22 cellular contexts compared by ENCODE assay signal in genomic region chr5:122842016-122842580, GRCh38. TPM values are rescaled to one million over a fixed set of nuclear protein-coding genes. Genes with fewer than 3 reads are reported as not detected.
DNase-seq lines count a peak whose midpoint lies in the region; ATAC-seq, FAIRE-seq and TF ChIP-seq lines count a peak whose summit lies in the region.
"Had no signal": no experiment of that assay in that cellular context is flagged by ENCODE, and none has a peak within 500 bp of the region (broad histone marks: within the 10 kb centered on the region; RNA-seq: fewer than 3 reads in every experiment).

No MANE protein-coding gene starts in this region.

- BruUV-seq in K562 (replicated peaks; lab: Mats Ljungman, UMichigan) = no TSS peak

- TF ChIP-seq EP300 in A549 (IDR thresholded peaks at IDR 0.05) (no peak), K562 (IDR thresholded peaks at IDR 0.05; ENCODE audit: low read length) (no peak)

- no peaks in the 10 kb centered on the region for H3K9me1 ChIP-seq in K562 (ENCODE audit: control insufficient read depth, insufficient read depth, low read length)

- DNase-seq in A549 (ENCODE audit: low read depth in 1 of 2, low spot score in 1 of 2) = no peak
- no peak for DNase-seq in K562 (ENCODE audit: extremely low read depth in 1 of 4, low spot score in 3 of 4)
- DNase-seq in trophoblast cell = peak; percentile 77 to 91
- DNase-seq in NCI-H345 treated with DMSO at 0.1 percent for 48 hours (lab: John Stamatoyannopoulos, UW; ENCODE audit: unreplicated experiment) = no peak
- DNase-seq in HAP-1 (ENCODE audit: low spot score in 2 of 2) = no peak
- DNase-seq in germinal center (ENCODE audit: low spot score) = no peak
- DNase-seq in sciatic nerve (ENCODE audit: low spot score) = no peak
- DNase-seq: 8988T; AML-193; Caco-2; Calu3; CD4-positive, alpha-beta T cell; CD8-positive, alpha-beta T cell; DMS79 treated with DMSO at 0.1 percent for 48 hours; GF-D8 had no signal

- H2BK12ac ChIP-seq in trophoblast cell (ENCODE audit: low read length) = no peak overlapping the region

- H4K20me1 ChIP-seq in K562 (replicated peaks; ENCODE audit: control insufficient read depth, insufficient read depth, low read length) = no peaks in the 10 kb centered on the region
- H4K20me1 ChIP-seq: BLaER1 treated with 17β-estradiol and CSF1 and Interleukin-3, amounts not matched to agents 10 nM and 100 nM had no signal

- H3K18ac ChIP-seq in trophoblast cell (ENCODE audit: low read length) = no peak overlapping the region

- H3K9ac ChIP-seq in K562 (ENCODE audit: insufficient read depth in 1 of 2, low read depth in 2 of 2, low read length in 2 of 2) = no peak overlapping the region
- H3K9ac ChIP-seq in trophoblast cell (ENCODE audit: low read length) = no peak overlapping the region
- H3K9ac ChIP-seq: BLaER1 treated with 17β-estradiol and CSF1 and Interleukin-3, amounts not matched to agents 10 nM and 100 nM had no signal

- no peak for TF ChIP-seq CTCF in A549 (IDR thresholded peaks at IDR 0.05)
- no peak for TF ChIP-seq CTCF in HEK293 (tag by site-specific recombination; IDR thresholded peaks at IDR 0.05)
- no peak for TF ChIP-seq CTCF in K562 (IDR thresholded peaks at IDR 0.05 in 2 of 3, conservative IDR thresholded peaks at IDR 0.05 in 1 of 3; ENCODE audit: insufficient read depth in 2 of 3, low read depth in 1 of 3, low read length in 3 of 3)

- in situ Hi-C loops in K562 (cut with MboI) (no loop called here), HAP-1 (cut with MboI; ENCODE audit: low sequenced_read_pairs) (no loop called here)

- FAIRE-seq in A549 (lab: Jason Lieb, UNC) = no peak
- FAIRE-seq in K562 (lab: Jason Lieb, UNC) = no peak
- FAIRE-seq: A204.1, D721Med, GM12891, GM19239 had no signal

- no peak overlapping the region for H3K4ac ChIP-seq in trophoblast cell (ENCODE audit: low read depth, low read length)

- no peak for TF ChIP-seq POLR2A in A549 (IDR thresholded peaks at IDR 0.05; ENCODE audit: low read length)
- no peak for TF ChIP-seq POLR2A in K562 (conservative IDR thresholded peaks at IDR 0.05)

- no peak overlapping the region for H3K14ac ChIP-seq in trophoblast cell (ENCODE audit: low read length)

- no peaks in the 10 kb centered on the region for H3K79me2 ChIP-seq in K562 (ENCODE audit: control insufficient read depth, insufficient read depth, low read length)
- peaks cover 9% of the 10 kb centered on the region for H3K79me2 ChIP-seq in trophoblast cell (ENCODE audit: control insufficient read depth, insufficient read depth, low read length, poor library complexity)

- H3K27me3 ChIP-seq in K562 (ENCODE audit: control insufficient read depth in 2 of 2, insufficient read depth in 2 of 2, low read length in 2 of 2) = no peaks in the 10 kb centered on the region
- H3K27me3 ChIP-seq in trophoblast cell (ENCODE audit: insufficient read depth, low read length) = no peaks in the 10 kb centered on the region
- no peaks in the 10 kb centered on the region for H3K27me3 ChIP-seq in HAP-1 (ENCODE audit: low read depth)

- no peak overlapping the region for H3K4me2 ChIP-seq in A549
- H3K4me2 ChIP-seq in K562 (ENCODE audit: insufficient read depth, low read length) = no peak overlapping the region
- no peak overlapping the region for H3K4me2 ChIP-seq in trophoblast cell (ENCODE audit: low read length)

- H2AFZ ChIP-seq in K562 (ENCODE audit: low read depth, low read length) (no peak overlapping the region), trophoblast cell (ENCODE audit: insufficient read depth, low read length, poor library complexity) (no peak overlapping the region)

- intact Hi-C loops in K562 (cut with micrococcal nuclease) = no loop called here
- intact Hi-C loops in sciatic nerve (cut with DNase I) = no loop called here

- H4K8ac ChIP-seq in trophoblast cell (ENCODE audit: low read depth, low read length) = no peak overlapping the region

- H2AK5ac ChIP-seq in trophoblast cell (ENCODE audit: low read length) = no peak overlapping the region

- H3K36me3 ChIP-seq in HEK293 (ENCODE audit: control insufficient read depth in 2 of 2, insufficient read depth in 1 of 2, low read length in 2 of 2) (no peaks in the 10 kb centered on the region), K562 (ENCODE audit: control insufficient read depth, insufficient read depth, low read length) (no peaks in the 10 kb centered on the region), trophoblast cell (ENCODE audit: control insufficient read depth in 1 of 2, insufficient read depth in 2 of 2, low read length in 2 of 2) (peaks cover 0 to 1% of the 10 kb centered on the region in 2 experiments), HAP-1 (replicated peaks) (no peaks in the 10 kb centered on the region)

- 95% methylated on average over 6 of the region's 6 CpGs for WGBS in A549 (ENCODE audit: missing lambda C conversion rate)
- 61% methylated on average over 4 of the region's 6 CpGs for WGBS in K562 (ENCODE audit: insufficient coverage, low coverage, missing lambda C conversion rate)
- whole genome bisulfite sequencing in trophoblast cell (ENCODE audit: extremely low coverage, insufficient coverage, insufficient read length) = no CpG with 5 or more reads among the region's 6 CpGs

- H3K4me1 ChIP-seq in A549 (peaks cover 13% of the 10 kb centered on the region), HEK293 (ENCODE audit: control insufficient read depth, insufficient read depth, low read length) (no peaks in the 10 kb centered on the region), K562 (replicated peaks in 1 of 2; ENCODE audit: control insufficient read depth in 2 of 2, insufficient read depth in 2 of 2, low read length in 2 of 2) (peaks cover 11 to 18% of the 10 kb centered on the region in 2 experiments; a peak in 4 of 5 replicates), trophoblast cell (ENCODE audit: control insufficient read depth in 1 of 2, insufficient read depth in 2 of 2, low read length in 2 of 2) (peaks cover 8% of the 10 kb centered on the region in 2 experiments), HAP-1 (peaks cover 14% of the 10 kb centered on the region)

- POLR2A ChIA-PET in A549 (lab: Yijun Ruan, JAX) (no interaction called here), HEK293 (lab: Yijun Ruan, JAX) (no interaction called here), K562 (lab: Yijun Ruan, JAX) (no interaction called here)

- H4K12ac ChIP-seq in trophoblast cell (ENCODE audit: low read depth, low read length) = no peak overlapping the region

- no peak overlapping the region for H2BK5ac ChIP-seq in trophoblast cell (ENCODE audit: low read depth, low read length, poor library complexity)

- no peak overlapping the region for H4K91ac ChIP-seq in trophoblast cell (ENCODE audit: low read depth, low read length)

- TF ChIP-seq RAD21 in A549 (conservative IDR thresholded peaks at IDR 0.05 in 1 of 2, IDR thresholded peaks at IDR 0.05 in 1 of 2) (no peak), K562 (CRISPR knock-in tag; conservative IDR thresholded peaks at IDR 0.05 in 1 of 2, IDR thresholded peaks at IDR 0.05 in 1 of 2) (no peak)

- no peak for ATAC-seq in A549
- no peak for ATAC-seq in K562
- no peak for ATAC-seq in sciatic nerve
- ATAC-seq: CD8-positive, alpha-beta T cell had no signal

- H3K27ac ChIP-seq in A549 = no peak overlapping the region
- no peak overlapping the region for H3K27ac ChIP-seq in HEK293 (ENCODE audit: extremely low read depth, low read depth, low read length)
- H3K27ac ChIP-seq in K562 (ENCODE audit: extremely low read depth, low read depth, low read length) = no peak overlapping the region
- no peak overlapping the region for H3K27ac ChIP-seq in trophoblast cell (ENCODE audit: low read depth, low read length)
- H3K27ac ChIP-seq: BLaER1 treated with 17β-estradiol and CSF1 and Interleukin-3, amounts not matched to agents 10 nM and 100 nM; C4-2B had no signal

- no peaks in the 10 kb centered on the region for H3K9me3 ChIP-seq in A549
- H3K9me3 ChIP-seq in HEK293 (ENCODE audit: control insufficient read depth, insufficient read depth, low read depth, low read length) = no peaks in the 10 kb centered on the region
- no peaks in the 10 kb centered on the region for H3K9me3 ChIP-seq in K562 (replicated peaks; ENCODE audit: control insufficient read depth, insufficient read depth, low read depth, low read length)
- H3K9me3 ChIP-seq in trophoblast cell (ENCODE audit: insufficient read depth, low read depth, low read length) = no peaks in the 10 kb centered on the region
- no peaks in the 10 kb centered on the region for H3K9me3 ChIP-seq in HAP-1
- H3K9me3 ChIP-seq: Caco-2 had no signal

- H3K79me1 ChIP-seq in trophoblast cell (ENCODE audit: low read length) = peaks cover 16% of the 10 kb centered on the region

- H3K4me3 ChIP-seq in A549 (no peak overlapping the region), HEK293 (ENCODE audit: low read depth, low read length) (no peak overlapping the region), K562 (no peak overlapping the region), trophoblast cell (ENCODE audit: low read depth, low read length) (no peak overlapping the region), HAP-1 (no peak overlapping the region)
- H3K4me3 ChIP-seq: BLaER1 treated with 17β-estradiol and CSF1 and Interleukin-3, amounts not matched to agents 10 nM and 100 nM had no signal

- no peak overlapping the region for H3K23ac ChIP-seq in trophoblast cell (ENCODE audit: low read length)

- CTCF ChIA-PET in A549 (lab: Yijun Ruan, JAX) (no interaction called here), HEK293 (lab: Yijun Ruan, JAX) (no interaction called here), K562 (lab: Yijun Ruan, JAX; ENCODE audit: low intra/inter-chr PET ratio) (no interaction called here)

- no peak overlapping the region for H2BK120ac ChIP-seq in trophoblast cell (ENCODE audit: insufficient read depth, low read length, poor library complexity)

RNA-seq across cellular contexts. Expression of gene SNX24, which starts 3.3 kb away (rescaled TPM):
- polyA plus RNA-seq in A549 (2011; rRNA removed) (19.6 and 22.4 TPM in 2 replicates), A549 (2017; fragmentation: RNase III; extraction: RNeasy Plus Mini Kit Qiagen cat#74134 plus additional on column Dnase treatment) (20.4 to 24.7 TPM (median 23.9 TPM) in 3 replicates), K562 (2011; rRNA removed) (4.3 and 5.3 TPM in 2 replicates), K562 (2014; fragmentation: Illumina TruSeq; extraction: Trizol) (9.7 and 9.9 TPM in 2 replicates), K562 (2014; fragmentation: Nextera tagmentation; extraction: Ambion mirVana) (1 to 10 TPM; 7.9 to 8.6 TPM), K562 (2014; rRNA removed) (7.3 and 10.0 TPM in 2 replicates)
- 6.6 and 7.3 TPM in 2 replicates for polyA plus RNA-seq in A549 (2012; cell fraction: cytosol; rRNA removed)
- 2.6 and 4.2 TPM in 2 replicates for polyA plus RNA-seq in A549 (2012; cell fraction: nucleus; rRNA removed)
- polyA minus RNA-seq in A549 (2011; rRNA and poly(A)+ RNA removed) = 6.2 and 6.3 TPM in 2 replicates
- 2.5 and 4.8 TPM in 2 replicates for total RNA-seq in K562 (2011; cell fraction: chromatin; rRNA removed; ENCODE audit: low replicate concordance)
- 1.1 and 1.7 TPM in 2 replicates for total RNA-seq in K562 (2011; cell fraction: nucleolus; rRNA removed)
- 2.3 and 3.9 TPM in 2 replicates for total RNA-seq in K562 (2011; cell fraction: nucleoplasm; rRNA removed)
- total RNA-seq in K562 (2014; rRNA removed) (4.9 and 6.8 TPM in 2 replicates), K562 (2014; rRNA removed; fragmentation: Illumina TruSeq; extraction: Trizol) (8.6 and 9.2 TPM in 2 replicates), K562 (2015; rRNA removed; fragmentation: Illumina TruSeq; extraction: Trizol) (8.9 and 10.1 TPM in 2 replicates), K562 (2021) (5.8 and 6.4 TPM in 2 replicates), sciatic nerve (38.2 TPM)
- polyA plus RNA-seq in K562 (2011; cell fraction: cytosol; rRNA removed) = 2.7 and 4.1 TPM in 2 replicates
- polyA plus RNA-seq in K562 (2011; cell fraction: nucleus; rRNA removed) = 3.3 and 4.3 TPM in 2 replicates
- polyA plus RNA-seq in K562 (2012) = 8.9 and 13.9 TPM in 2 replicates
- 3.8 and 5.8 TPM in 2 replicates for polyA minus RNA-seq in K562 (2011; rRNA and poly(A)+ RNA removed)
- 0.86 and 1.5 TPM in 2 replicates for polyA minus RNA-seq in K562 (2011; cell fraction: cytosol; rRNA and poly(A)+ RNA removed)
- 0.94 and 2.1 TPM in 2 replicates for polyA minus RNA-seq in K562 (2011; cell fraction: nucleus; rRNA and poly(A)+ RNA removed)
- polyA plus RNA-seq in trophoblast cell (2013) = 51.4 and 52.7 TPM in 2 replicates

Comparison
In these comparisons a context has a peak if more than half of its experiments do, and no peak if none do; other contexts are left out.
1. DNase-seq: peak in trophoblast cell (2 of 2); none in A549 (0 of 2), K562 (0 of 4), NCI-H345 treated with DMSO at 0.1 percent for 48 hours (single experiment), HAP-1 (0 of 2), germinal center (single experiment) and sciatic nerve (single experiment).